Comparison of ENCODE assay signal across 19 cellular contexts in genomic region chr22:20246368-20247009, GRCh38. TPM values are rescaled to one million over a fixed set of nuclear protein-coding genes. Genes with fewer than 3 reads are reported as not detected.
DNase-seq lines count a peak whose midpoint lies in the region; ATAC-seq, FAIRE-seq and TF ChIP-seq lines count a peak whose summit lies in the region.
"Had no signal": no experiment of that assay in that cellular context is flagged by ENCODE, and none has a peak within 500 bp of the region (broad histone marks: within the 10 kb centered on the region; RNA-seq: fewer than 3 reads in every experiment).

No MANE protein-coding gene starts in this region.

- no peak overlapping the region for H3K27ac Mint-ChIP-seq in astrocyte (ENCODE audit: unreplicated experiment)
- H3K27ac Mint-ChIP-seq: activated B cell treated with CpG ODN at 0.5 μM for 24 hours had no signal

- peaks cover 20% of the 10 kb centered on the region for H3K4me1 ChIP-seq in HUES48 (ENCODE audit: control insufficient read depth, insufficient read depth, low read length)
- peaks cover 27% of the 10 kb centered on the region for H3K4me1 ChIP-seq in astrocyte (ENCODE audit: insufficient read depth, low read length)

- H3K36me3 Mint-ChIP-seq in astrocyte (ENCODE audit: low read depth, unreplicated experiment) = no peaks in the 10 kb centered on the region
- H3K36me3 Mint-ChIP-seq: immature natural killer cell had no signal

- H3K9ac ChIP-seq in HUES48 (ENCODE audit: low read depth, low read length) (no peak overlapping the region), astrocyte (ENCODE audit: low read length) (peak overlapping the region; percentile 13)

- H3K4me3 Mint-ChIP-seq in astrocyte (ENCODE audit: unreplicated experiment) = no peak overlapping the region

- no peak for TF ChIP-seq CTCF in astrocyte (IDR thresholded peaks at IDR 0.05; ENCODE audit: insufficient read depth, low read depth, low read length)

- H3K36me3 ChIP-seq in HUES48 (ENCODE audit: control insufficient read depth, insufficient read depth, low read length) (no peaks in the 10 kb centered on the region), astrocyte (ENCODE audit: insufficient read depth, low read length) (no peaks in the 10 kb centered on the region)
- H3K36me3 ChIP-seq: adrenal gland, thyroid gland had no signal

- H3K27me3 Mint-ChIP-seq in astrocyte (ENCODE audit: low read depth, unreplicated experiment) = peaks cover 2% of the 10 kb centered on the region
- H3K27me3 Mint-ChIP-seq: activated B cell treated with CpG ODN at 0.5 μM for 24 hours had no signal

- FAIRE-seq in astrocyte (lab: Jason Lieb, UNC) = no peak

- H2AFZ ChIP-seq in astrocyte (ENCODE audit: low read depth, low read length) = no peak overlapping the region

- no peaks in the 10 kb centered on the region for H3K9me3 ChIP-seq in HUES48 (ENCODE audit: control insufficient read depth, insufficient read depth, low read length)
- H3K9me3 ChIP-seq in astrocyte (ENCODE audit: insufficient read depth, low read depth, low read length) = no peaks in the 10 kb centered on the region
- H3K9me3 ChIP-seq: adrenal gland, thyroid gland had no signal

- peaks cover 22% of the 10 kb centered on the region for H3K4me1 Mint-ChIP-seq in astrocyte (ENCODE audit: low read depth, unreplicated experiment)

- no peaks in the 10 kb centered on the region for H4K20me1 ChIP-seq in astrocyte (ENCODE audit: insufficient read depth, low read length)

- H3K4me2 ChIP-seq in astrocyte (ENCODE audit: low read length) = peak overlapping the region; percentile 39

- no peaks in the 10 kb centered on the region for H3K27me3 ChIP-seq in HUES48 (ENCODE audit: control insufficient read depth, insufficient read depth, low read length)
- peaks cover 2% of the 10 kb centered on the region for H3K27me3 ChIP-seq in astrocyte (ENCODE audit: insufficient read depth, low read length)
- H3K27me3 ChIP-seq: adrenal gland, thyroid gland had no signal

- no peak for ATAC-seq in GM21526 (IDR thresholded peaks at IDR 0.05; ENCODE audit: low FRiP score, unreplicated experiment)
- no peak for ATAC-seq in GM18858 (IDR thresholded peaks at IDR 0.05; ENCODE audit: unreplicated experiment)
- ATAC-seq: Right ventricle myocardium inferior, sciatic nerve had no signal

- DNase-seq in astrocyte (ENCODE audit: low read depth) (no peak), left kidney (ENCODE audit: low read depth, low spot score) (peak; percentile 87), DMS79 treated with DMSO at 0.1 percent for 48 hours (lab: John Stamatoyannopoulos, UW) (no peak)
- DNase-seq: activated B cell treated with CpG ODN at 0.5 μM for 24 hours; immature natural killer cell; mammary epithelial cell; NCI-H1092; NCI-H446; stimulated activated CD4-positive, alpha-beta T cell treated with anti-CD3 and anti-CD28 coated beads, Interleukin-4, amount 100 ng/mL, for 24 hours; thyroid gland had no signal

- H3K79me2 ChIP-seq in astrocyte (ENCODE audit: insufficient read depth, low read length) = no peaks in the 10 kb centered on the region

- H3K27ac ChIP-seq in HUES48 (ENCODE audit: low read depth, low read length) = peak overlapping the region; percentile 44
- H3K27ac ChIP-seq in astrocyte (ENCODE audit: low read depth, low read length) = no peak overlapping the region
- H3K27ac ChIP-seq in temporal lobe (ENCODE audit: low read depth, low read length) = peak overlapping the region; percentile 37
- H3K27ac ChIP-seq: adrenal gland, epithelial cell of prostate, thyroid gland had no signal

- H3K9me3 Mint-ChIP-seq in astrocyte (ENCODE audit: unreplicated experiment) = peaks cover 2% of the 10 kb centered on the region
- H3K9me3 Mint-ChIP-seq: activated B cell treated with CpG ODN at 0.5 μM for 24 hours; activated T-helper 2 cell treated with anti-CD3 and anti-CD28 coated beads, Interferon-gamma antibody, Interleukin-2, Interleukin-4, amounts not matched to agents 10 μg/mL and 5 μg/mL and 100 μg/mL, durations not matched to agents 14 hours and 24 hours and 36 hours; immature natural killer cell had no signal

- no peak overlapping the region for H3K4me3 ChIP-seq in HUES48 (ENCODE audit: low read depth, low read length)
- H3K4me3 ChIP-seq in astrocyte (ENCODE audit: insufficient read depth, low read depth, low read length) = no peak overlapping the region
- H3K4me3 ChIP-seq: adrenal gland, thyroid gland had no signal

RNA-seq across cellular contexts. Expression of gene RTN4R, which starts 21.6 kb away (rescaled TPM):
- total RNA-seq in astrocyte (1.9 and 2.9 TPM in 2 replicates), temporal lobe (7.6 TPM)
- total RNA-seq: activated B cell treated with CpG ODN at 0.5 μM for 24 hours had no signal
